In genomic region chr2:38733300-38733971, GRCh38 we compare ENCODE assay signal across 1 cellular context.
TF ChIP-seq lines count a peak whose summit lies in the region.

No MANE protein-coding gene starts in this region.

TF ChIP-seq in HepG2, 621 proteins besides CTCF, POLR2A, EP300 and RAD21 (continued from another document):
- TF ChIP-seq TOE1 (CRISPR knock-in tag; IDR thresholded peaks at IDR 0.05) (no peak), SKIL (CRISPR knock-in tag; IDR thresholded peaks at IDR 0.05; ENCODE audit: borderline replicate concordance) (no peak), ATF7 (IDR thresholded peaks at IDR 0.05) (peak; percentile 82), ATF7 (CRISPR knock-in tag; IDR thresholded peaks at IDR 0.05) (no peak), NR2F1 (CRISPR knock-in tag; IDR thresholded peaks at IDR 0.05) (peak in 1 of 2 experiments; percentile 47; a peak in 1 of 4 replicates), KAT7 (CRISPR knock-in tag; IDR thresholded peaks at IDR 0.05; ENCODE audit: borderline replicate concordance) (no peak), ZNF451 (CRISPR knock-in tag; IDR thresholded peaks at IDR 0.05) (no peak), ZNF383 (CRISPR knock-in tag; IDR thresholded peaks at IDR 0.05; ENCODE audit: borderline replicate concordance) (no peak), PPARG (CRISPR knock-in tag; conservative IDR thresholded peaks at IDR 0.05) (no peak), ZNF788 (CRISPR knock-in tag; IDR thresholded peaks at IDR 0.05; ENCODE audit: borderline replicate concordance) (no peak), ELF3 (CRISPR knock-in tag; IDR thresholded peaks at IDR 0.05) (no peak), ZNF331 (CRISPR knock-in tag; IDR thresholded peaks at IDR 0.05) (peak; percentile 37; the same call in 1 of the 2 replicates), ZIK1 (CRISPR knock-in tag; IDR thresholded peaks at IDR 0.05; ENCODE audit: borderline replicate concordance, low read depth) (no peak), GTF3A (CRISPR knock-in tag; conservative IDR thresholded peaks at IDR 0.05) (no peak), ZNF605 (CRISPR knock-in tag; IDR thresholded peaks at IDR 0.05) (peak; percentile 52; the same call in 1 of the 2 replicates), NR2F6 (IDR thresholded peaks at IDR 0.05) (peak; percentile 53), NR2F6 (CRISPR knock-in tag; IDR thresholded peaks at IDR 0.05) (peak; percentile 29; the same call in 1 of the 2 replicates), MXD4 (CRISPR knock-in tag; IDR thresholded peaks at IDR 0.05) (no peak), ZNF710 (CRISPR knock-in tag; IDR thresholded peaks at IDR 0.05; ENCODE audit: borderline replicate concordance) (no peak), BCL6 (CRISPR knock-in tag; IDR thresholded peaks at IDR 0.05) (no peak), TP53 (CRISPR knock-in tag; conservative IDR thresholded peaks at IDR 0.05) (no peak), ZNF225 (CRISPR knock-in tag; IDR thresholded peaks at IDR 0.05) (0 out of 2 replicates have a peak, but pooled peaks have one; percentile 36), ZNF234 (CRISPR knock-in tag; conservative IDR thresholded peaks at IDR 0.05) (no peak), RFX3 (CRISPR knock-in tag; IDR thresholded peaks at IDR 0.05) (no peak), RNF2 (conservative IDR thresholded peaks at IDR 0.05; ENCODE audit: low read depth) (no peak), ZNF329 (CRISPR knock-in tag; IDR thresholded peaks at IDR 0.05; ENCODE audit: low read depth) (no peak), ZNF580 (CRISPR knock-in tag; IDR thresholded peaks at IDR 0.05; ENCODE audit: borderline replicate concordance, low read depth) (no peak), ZNF709 (CRISPR knock-in tag; IDR thresholded peaks at IDR 0.05) (no peak), ZNF800 (CRISPR knock-in tag; IDR thresholded peaks at IDR 0.05) (no peak), FOSL1 (CRISPR knock-in tag; IDR thresholded peaks at IDR 0.05; ENCODE audit: borderline replicate concordance) (no peak), MEF2D (CRISPR knock-in tag; IDR thresholded peaks at IDR 0.05) (no peak), HIVEP1 (CRISPR knock-in tag; IDR thresholded peaks at IDR 0.05) (no peak), ATF6 (CRISPR knock-in tag; conservative IDR thresholded peaks at IDR 0.05) (no peak), ZSCAN29 (CRISPR knock-in tag; conservative IDR thresholded peaks at IDR 0.05) (no peak), ZBTB8A (CRISPR knock-in tag; IDR thresholded peaks at IDR 0.05; ENCODE audit: borderline replicate concordance, low read depth) (no peak), NFRKB (IDR thresholded peaks at IDR 0.05) (no peak), STAT5B (CRISPR knock-in tag; IDR thresholded peaks at IDR 0.05) (no peak), ZNF772 (CRISPR knock-in tag; IDR thresholded peaks at IDR 0.05) (peak; percentile 68; the same call in 1 of the 2 replicates)
- TF ChIP-seq, protein P1, sequence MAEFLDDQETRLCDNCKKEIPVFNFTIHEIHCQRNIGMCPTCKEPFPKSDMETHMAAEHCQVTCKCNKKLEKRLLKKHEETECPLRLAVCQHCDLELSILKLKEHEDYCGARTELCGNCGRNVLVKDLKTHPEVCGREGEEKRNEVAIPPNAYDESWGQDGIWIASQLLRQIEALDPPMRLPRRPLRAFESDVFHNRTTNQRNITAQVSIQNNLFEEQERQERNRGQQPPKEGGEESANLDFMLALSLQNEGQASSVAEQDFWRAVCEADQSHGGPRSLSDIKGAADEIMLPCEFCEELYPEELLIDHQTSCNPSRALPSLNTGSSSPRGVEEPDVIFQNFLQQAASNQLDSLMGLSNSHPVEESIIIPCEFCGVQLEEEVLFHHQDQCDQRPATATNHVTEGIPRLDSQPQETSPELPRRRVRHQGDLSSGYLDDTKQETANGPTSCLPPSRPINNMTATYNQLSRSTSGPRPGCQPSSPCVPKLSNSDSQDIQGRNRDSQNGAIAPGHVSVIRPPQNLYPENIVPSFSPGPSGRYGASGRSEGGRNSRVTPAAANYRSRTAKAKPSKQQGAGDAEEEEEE (CRISPR knock-in tag; IDR thresholded peaks at IDR 0.05; ENCODE audit: borderline replicate concordance), result no peak
- TF ChIP-seq, protein P2, sequence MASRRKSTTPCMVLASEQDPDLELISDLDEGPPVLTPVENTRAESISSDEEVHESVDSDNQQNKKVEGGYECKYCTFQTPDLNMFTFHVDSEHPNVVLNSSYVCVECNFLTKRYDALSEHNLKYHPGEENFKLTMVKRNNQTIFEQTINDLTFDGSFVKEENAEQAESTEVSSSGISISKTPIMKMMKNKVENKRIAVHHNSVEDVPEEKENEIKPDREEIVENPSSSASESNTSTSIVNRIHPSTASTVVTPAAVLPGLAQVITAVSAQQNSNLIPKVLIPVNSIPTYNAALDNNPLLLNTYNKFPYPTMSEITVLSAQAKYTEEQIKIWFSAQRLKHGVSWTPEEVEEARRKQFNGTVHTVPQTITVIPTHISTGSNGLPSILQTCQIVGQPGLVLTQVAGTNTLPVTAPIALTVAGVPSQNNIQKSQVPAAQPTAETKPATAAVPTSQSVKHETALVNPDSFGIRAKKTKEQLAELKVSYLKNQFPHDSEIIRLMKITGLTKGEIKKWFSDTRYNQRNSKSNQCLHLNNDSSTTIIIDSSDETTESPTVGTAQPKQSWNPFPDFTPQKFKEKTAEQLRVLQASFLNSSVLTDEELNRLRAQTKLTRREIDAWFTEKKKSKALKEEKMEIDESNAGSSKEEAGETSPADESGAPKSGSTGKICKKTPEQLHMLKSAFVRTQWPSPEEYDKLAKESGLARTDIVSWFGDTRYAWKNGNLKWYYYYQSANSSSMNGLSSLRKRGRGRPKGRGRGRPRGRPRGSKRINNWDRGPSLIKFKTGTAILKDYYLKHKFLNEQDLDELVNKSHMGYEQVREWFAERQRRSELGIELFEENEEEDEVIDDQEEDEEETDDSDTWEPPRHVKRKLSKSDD (CRISPR knock-in tag; IDR thresholded peaks at IDR 0.05; ENCODE audit: low read depth), result 0 out of 2 replicates have a peak, but pooled peaks have one; percentile 44
- TF ChIP-seq, protein P3, sequence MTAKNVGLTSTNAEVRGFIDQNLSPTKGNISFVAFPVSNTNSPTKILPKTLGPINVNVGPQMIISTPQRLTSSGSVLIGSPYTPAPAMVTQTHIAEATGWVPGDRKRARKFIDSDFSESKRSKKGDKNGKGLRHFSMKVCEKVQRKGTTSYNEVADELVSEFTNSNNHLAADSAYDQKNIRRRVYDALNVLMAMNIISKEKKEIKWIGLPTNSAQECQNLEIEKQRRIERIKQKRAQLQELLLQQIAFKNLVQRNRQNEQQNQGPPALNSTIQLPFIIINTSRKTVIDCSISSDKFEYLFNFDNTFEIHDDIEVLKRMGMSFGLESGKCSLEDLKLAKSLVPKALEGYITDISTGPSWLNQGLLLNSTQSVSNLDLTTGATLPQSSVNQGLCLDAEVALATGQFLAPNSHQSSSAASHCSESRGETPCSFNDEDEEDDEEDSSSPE (CRISPR knock-in tag; IDR thresholded peaks at IDR 0.05), result no peak
- TF ChIP-seq, protein P4, sequence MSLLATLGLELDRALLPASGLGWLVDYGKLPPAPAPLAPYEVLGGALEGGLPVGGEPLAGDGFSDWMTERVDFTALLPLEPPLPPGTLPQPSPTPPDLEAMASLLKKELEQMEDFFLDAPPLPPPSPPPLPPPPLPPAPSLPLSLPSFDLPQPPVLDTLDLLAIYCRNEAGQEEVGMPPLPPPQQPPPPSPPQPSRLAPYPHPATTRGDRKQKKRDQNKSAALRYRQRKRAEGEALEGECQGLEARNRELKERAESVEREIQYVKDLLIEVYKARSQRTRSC (CRISPR knock-in tag; IDR thresholded peaks at IDR 0.05; ENCODE audit: low read depth), result no peak
- TF ChIP-seq, protein P5, sequence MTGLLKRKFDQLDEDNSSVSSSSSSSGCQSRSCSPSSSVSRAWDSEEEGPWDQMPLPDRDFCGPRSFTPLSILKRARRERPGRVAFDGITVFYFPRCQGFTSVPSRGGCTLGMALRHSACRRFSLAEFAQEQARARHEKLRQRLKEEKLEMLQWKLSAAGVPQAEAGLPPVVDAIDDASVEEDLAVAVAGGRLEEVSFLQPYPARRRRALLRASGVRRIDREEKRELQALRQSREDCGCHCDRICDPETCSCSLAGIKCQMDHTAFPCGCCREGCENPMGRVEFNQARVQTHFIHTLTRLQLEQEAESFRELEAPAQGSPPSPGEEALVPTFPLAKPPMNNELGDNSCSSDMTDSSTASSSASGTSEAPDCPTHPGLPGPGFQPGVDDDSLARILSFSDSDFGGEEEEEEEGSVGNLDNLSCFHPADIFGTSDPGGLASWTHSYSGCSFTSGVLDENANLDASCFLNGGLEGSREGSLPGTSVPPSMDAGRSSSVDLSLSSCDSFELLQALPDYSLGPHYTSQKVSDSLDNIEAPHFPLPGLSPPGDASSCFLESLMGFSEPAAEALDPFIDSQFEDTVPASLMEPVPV (CRISPR knock-in tag; IDR thresholded peaks at IDR 0.05), result no peak
